ENCODE assay signal across 8 cellular contexts in genomic region chr1:110053557-110054428, GRCh38. TPM values are rescaled to one million over a fixed set of nuclear protein-coding genes. Genes with fewer than 3 reads are reported as not detected.
DNase-seq lines count a peak whose midpoint lies in the region; ATAC-seq and TF ChIP-seq lines count a peak whose summit lies in the region.

No MANE protein-coding gene starts in this region.

- H3K27me3 Mint-ChIP-seq in central memory CD8-positive, alpha-beta T cell: no peaks in the 10 kb centered on the region

- no peak overlapping the region for H3K27ac Mint-ChIP-seq in central memory CD8-positive, alpha-beta T cell (ENCODE audit: low read depth)

- no peak for ATAC-seq in central memory CD8-positive, alpha-beta T cell (replicated peaks; ENCODE audit: extremely low read depth, poor library complexity, severe bottlenecking)
- ATAC-seq in GM21447 (IDR thresholded peaks at IDR 0.05; ENCODE audit: unreplicated experiment): no peak

- H3K4me1 Mint-ChIP-seq in central memory CD8-positive, alpha-beta T cell: no peaks in the 10 kb centered on the region

- no peaks in the 10 kb centered on the region for H3K9me3 Mint-ChIP-seq in central memory CD8-positive, alpha-beta T cell

- TF ChIP-seq POLR2A in lower leg skin (IDR thresholded peaks at IDR 0.05): no peak

- H3K4me3 Mint-ChIP-seq in central memory CD8-positive, alpha-beta T cell: no peak overlapping the region

- H3K36me3 Mint-ChIP-seq in central memory CD8-positive, alpha-beta T cell (ENCODE audit: insufficient read depth): peaks cover 52% of the 10 kb centered on the region

- intact Hi-C loops in lower leg skin (cut with DNase I; ENCODE audit: low total_unique reads): loop anchor here (5.0 kb wide), 1 partner anchor 54 kb away; no protein-coding TSS in a partner anchor

- H3K4me3 ChIP-seq in lower leg skin (ENCODE audit: low read depth, poor library complexity, severe bottlenecking): no peak overlapping the region

- DNase-seq in DMS153 (lab: John Stamatoyannopoulos, UW): peak; percentile 11
- no peak for DNase-seq in DMS153 treated with DMSO at 0.1 percent for 48 hours (lab: John Stamatoyannopoulos, UW; ENCODE audit: unreplicated experiment)
- DNase-seq in LoVo (ENCODE audit: low spot score): peak; percentile 22
- peak; percentile 51 for DNase-seq in activated CD4-positive, alpha-beta T cell treated with anti-CD3 and anti-CD28 coated beads for 1 hour
- DNase-seq in central memory CD8-positive, alpha-beta T cell (ENCODE audit: low spot score in 2 of 2): peak; percentile 35 to 66
- peak; percentile 61 to 93 for DNase-seq in lower leg skin (ENCODE audit: low spot score in 2 of 2)
- DNase-seq in stimulated activated CD8-positive, alpha-beta memory T cell treated with anti-CD3 and anti-CD28 coated beads, Interleukin-15, amount 100 ng/mL, for 24 hours (ENCODE audit: low read depth): peak; percentile 60

- 65 to 66% methylated on average over 16 of the region's 16 CpGs for WGBS in lower leg skin, 2 donors

- peak in 1 of 3 donors; percentile 82 for TF ChIP-seq CTCF in lower leg skin (IDR thresholded peaks at IDR 0.05)

RNA-seq across cellular contexts. Expression of gene ALX3, which starts 16.7 kb away (rescaled TPM):
- total RNA-seq in lower leg skin: under 1 TPM in 1 of 4 donors, not detected in 3; 0.52 TPM

RNA-seq across cellular contexts. Expression of gene STRIP1, which starts 19.4 kb away (rescaled TPM):
- total RNA-seq in lower leg skin: 10 to 100 TPM; 45.0 to 64.1 (median 50.9) TPM

RNA-seq across cellular contexts. Expression of gene UBL4B, which starts 58.5 kb away (rescaled TPM):
- 1 to 10 TPM in 1 of 4 donors, not detected in 3; 3.0 TPM for total RNA-seq in lower leg skin
